Comparison of ENCODE assay signal across 10 cellular contexts in genomic region chr2:215166505-215166904, GRCh38. TPM values are rescaled to one million over a fixed set of nuclear protein-coding genes. Genes with fewer than 3 reads are reported as not detected.
"Had no signal": no experiment of that assay in that cellular context is flagged by ENCODE, and none has a peak within 500 bp of the region (broad histone marks: within the 10 kb centered on the region; RNA-seq: fewer than 3 reads in every experiment).

No MANE protein-coding gene starts in this region.

RNA-seq across cellular contexts. Expression of gene ABCA12, which starts 28.1 kb away (rescaled TPM):
- total RNA-seq: natural killer cell; natural killer cell treated with Interleukin-12 subunit alpha and Interleukin-12 subunit beta and Interleukin-15 and Interleukin-18, amount 100 ng/mL, for 72 hours; omental fat pad; posterior vena cava; psoas muscle; right cardiac atrium; right lobe of liver; sciatic nerve; skeletal muscle tissue; spleen had no signal
